9 cellular contexts compared by ENCODE assay signal in genomic region chr3:123025642-123026521, GRCh38. TPM values are rescaled to one million over a fixed set of nuclear protein-coding genes. Genes with fewer than 3 reads are reported as not detected.
DNase-seq lines count a peak whose midpoint lies in the region; ATAC-seq and TF ChIP-seq lines count a peak whose summit lies in the region.
"Had no signal": no experiment of that assay in that cellular context is flagged by ENCODE, and none has a peak within 500 bp of the region (broad histone marks: within the 10 kb centered on the region; RNA-seq: fewer than 3 reads in every experiment).

No MANE protein-coding gene starts in this region.

- no CpG with 5 or more reads among the region's 33 CpGs for WGBS in mesendoderm (ENCODE audit: extremely low coverage, insufficient coverage, low lambda C conversion rate)

- no peak overlapping the region for H4K8ac ChIP-seq in mesendoderm (ENCODE audit: low read depth, low read length)

- no peaks in the 10 kb centered on the region for H3K9me3 ChIP-seq in vagina

- H3K27me3 ChIP-seq in mesendoderm (ENCODE audit: insufficient read depth, low read length, poor library complexity) (peaks cover 3% of the 10 kb centered on the region), vagina (no peaks in the 10 kb centered on the region)

- no peaks in the 10 kb centered on the region for H3K36me3 Mint-ChIP-seq in dendritic cell treated with granulocyte-macrophage colony-stimulating factor and Interleukin-4, amounts not matched to agents 40 ng/mL and 50 ng/mL, for 4 days (ENCODE audit: low read depth)

- ATAC-seq in Right ventricle myocardium superior (ENCODE audit: poor library complexity), result peak; percentile 21
- ATAC-seq in Right ventricle myocardium inferior, result no peak
- no peak for ATAC-seq in GM21576 (IDR thresholded peaks at IDR 0.05; ENCODE audit: unreplicated experiment)
- no peak for ATAC-seq in left lobe of liver

- no peak overlapping the region for H2BK15ac ChIP-seq in mesendoderm (replicated peaks; ENCODE audit: low read depth)

- peaks cover 16% of the 10 kb centered on the region for H3K4me1 ChIP-seq in mesendoderm (ENCODE audit: control insufficient read depth, low read depth, low read length)
- H3K4me1 ChIP-seq in vagina, result peaks cover 23% of the 10 kb centered on the region

- peak overlapping the region; percentile 77 for H3K4me2 ChIP-seq in mesendoderm (ENCODE audit: low read length)

- H3K9me3 Mint-ChIP-seq in dendritic cell treated with granulocyte-macrophage colony-stimulating factor and Interleukin-4, amounts not matched to agents 40 ng/mL and 50 ng/mL, for 4 days, result no peaks in the 10 kb centered on the region

- no peak for TF ChIP-seq POLR2A in vagina (IDR thresholded peaks at IDR 0.05)

- peak overlapping the region; percentile 68 for H3K9ac ChIP-seq in mesendoderm (ENCODE audit: low read length)

- H3K79me2 ChIP-seq in mesendoderm (ENCODE audit: control insufficient read depth, insufficient read depth, low read length), result no peaks in the 10 kb centered on the region

- no peak overlapping the region for H3K27ac Mint-ChIP-seq in dendritic cell treated with granulocyte-macrophage colony-stimulating factor and Interleukin-4, amounts not matched to agents 40 ng/mL and 50 ng/mL, for 4 days

- no peak overlapping the region for H2BK120ac ChIP-seq in mesendoderm (ENCODE audit: low read depth, low read length)

- TF ChIP-seq CTCF in vagina (IDR thresholded peaks at IDR 0.05), result no peak

- no peak overlapping the region for H3K23ac ChIP-seq in mesendoderm (ENCODE audit: low read length)

- H3K4ac ChIP-seq in mesendoderm (ENCODE audit: low read depth, low read length), result no peak overlapping the region

- H3K56ac ChIP-seq in mesendoderm (ENCODE audit: low read length), result peak overlapping the region; percentile 93

- H3K4me1 Mint-ChIP-seq in dendritic cell treated with granulocyte-macrophage colony-stimulating factor and Interleukin-4, amounts not matched to agents 40 ng/mL and 50 ng/mL, for 4 days (ENCODE audit: low read depth), result peaks cover 22% of the 10 kb centered on the region

- intact Hi-C loops in Right ventricle myocardium superior (cut with DNase I), result loop anchor here (5.0 kb wide), 1 partner anchor 84 kb away; no protein-coding TSS in a partner anchor
- intact Hi-C loops in Right ventricle myocardium inferior (cut with DNase I), result loop anchor here (5.0 to 10.0 kb wide), 3 partner anchors 44 to 1481 kb away; partner anchors contain the start of gene POLQ
- intact Hi-C loops in dendritic cell treated with granulocyte-macrophage colony-stimulating factor and Interleukin-4, amounts not matched to agents 40 ng/mL and 50 ng/mL, for 4 days (cut with micrococcal nuclease), result loop anchor here (5.0 kb wide), 3 partner anchors 84 to 459 kb away; no protein-coding TSS in a partner anchor
- intact Hi-C loops in vagina (cut with DNase I), result loop anchor here (5.0 kb wide), 1 partner anchor 84 kb away; no protein-coding TSS in a partner anchor

- no peak overlapping the region for H2AK5ac ChIP-seq in mesendoderm (ENCODE audit: low read length)

- DNase-seq in Right ventricle myocardium superior (no peak), Right ventricle myocardium inferior (ENCODE audit: missing footprints) (no peak), mesendoderm (peak; percentile 82), vagina (ENCODE audit: extremely low spot score in 2 of 2) (no peak), AML-193 (lab: John Stamatoyannopoulos, UW) (no peak), left lobe of liver (ENCODE audit: low spot score) (no peak)
- DNase-seq: NCI-H774 had no signal

- peak overlapping the region; percentile 22 for H3K18ac ChIP-seq in mesendoderm (ENCODE audit: low read length)

- no peak overlapping the region for H4K5ac ChIP-seq in mesendoderm (ENCODE audit: low read length)

- H3K4me3 ChIP-seq in mesendoderm (ENCODE audit: low read length), result peak overlapping the region; percentile 59
- H3K4me3 ChIP-seq in vagina, result peak overlapping the region; percentile 42 to 60

- H3K27ac ChIP-seq in mesendoderm (ENCODE audit: low read depth, low read length), result no peak overlapping the region
- peak overlapping the region; percentile 30 for H3K27ac ChIP-seq in vagina

- H2BK5ac ChIP-seq in mesendoderm (ENCODE audit: low read length), result no peak overlapping the region

- peaks cover 86% of the 10 kb centered on the region for H3K27me3 Mint-ChIP-seq in dendritic cell treated with granulocyte-macrophage colony-stimulating factor and Interleukin-4, amounts not matched to agents 40 ng/mL and 50 ng/mL, for 4 days

- H3K79me1 ChIP-seq in mesendoderm (ENCODE audit: low read length), result peaks cover 2% of the 10 kb centered on the region

- peak overlapping the region; percentile 67 for H3K4me3 Mint-ChIP-seq in dendritic cell treated with granulocyte-macrophage colony-stimulating factor and Interleukin-4, amounts not matched to agents 40 ng/mL and 50 ng/mL, for 4 days

- H3K36me3 ChIP-seq in mesendoderm (ENCODE audit: control insufficient read depth, insufficient read depth, low read length) (no peaks in the 10 kb centered on the region), vagina (no peaks in the 10 kb centered on the region)

RNA-seq across cellular contexts. Expression of gene SEMA5B, which starts 1.7 kb away (rescaled TPM):
- total RNA-seq in Right ventricle myocardium superior (2.1 TPM), Right ventricle myocardium inferior (5.2 TPM), vagina (0.25 TPM), left lobe of liver (1.0 TPM)
- polyA plus RNA-seq in mesendoderm (2013, experiment 1 of 2), result 2.2 TPM
- polyA plus RNA-seq in mesendoderm (2013, experiment 2 of 2), result 1.9 TPM

RNA-seq across cellular contexts. Expression of gene PDIA5, which starts 40.9 kb away (rescaled TPM):
- total RNA-seq in Right ventricle myocardium superior (5.4 TPM), Right ventricle myocardium inferior (5.7 TPM), vagina (18.9 TPM), left lobe of liver (55.0 TPM)
- polyA plus RNA-seq in mesendoderm (2013, experiment 1 of 2), result 28.4 TPM
- polyA plus RNA-seq in mesendoderm (2013, experiment 2 of 2), result 27.6 TPM
